ENCODE assay signal across 11 cellular contexts in the genomic region with DNA sequence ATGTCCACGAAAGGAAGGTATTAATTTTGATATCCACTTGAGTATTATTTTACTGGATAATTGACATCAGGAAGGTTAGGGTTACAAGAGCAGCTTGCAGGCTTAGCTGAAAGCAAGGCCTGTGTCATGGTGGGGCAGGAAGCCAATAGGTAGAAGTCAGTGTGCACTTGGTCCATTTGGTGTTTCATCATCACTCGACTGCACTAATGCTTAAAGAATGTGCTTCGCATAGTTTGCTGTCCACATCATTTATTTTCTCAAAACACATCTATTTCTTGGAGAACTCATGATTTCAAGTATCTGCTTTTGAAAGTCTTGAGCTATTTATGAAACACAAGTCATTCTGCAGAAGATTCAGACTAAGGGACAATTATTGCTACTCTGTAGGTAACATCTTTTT. TPM values are rescaled to one million over a fixed set of nuclear protein-coding genes. Genes with fewer than 3 reads are reported as not detected.
A peak's percentile ranks its signal among the peaks of the same experiment; 100 is the strongest.
DNase-seq lines count a peak whose midpoint lies in the region; ATAC-seq and TF ChIP-seq lines count a peak whose summit lies in the region.
"Had no signal": no experiment of that assay in that cellular context is flagged by ENCODE, and none has a peak within 500 bp of the region (broad histone marks: within the 10 kb centered on the region; RNA-seq: fewer than 3 reads in every experiment).

No MANE protein-coding gene starts in this region.

- H3K36me3 Mint-ChIP-seq in T-helper 17 cell (ENCODE audit: low read depth) = no peaks in the 10 kb centered on the region

- H3K4me3 ChIP-seq in RWPE2 (ENCODE audit: severe bottlenecking) (no peak overlapping the region), fibroblast of the aortic adventitia (ENCODE audit: low read depth, low read length) (no peak overlapping the region)

- peak overlapping the region; percentile 99 for H3K27ac ChIP-seq in RWPE2 (ENCODE audit: poor library complexity, severe bottlenecking)

- H3K27me3 Mint-ChIP-seq in T-helper 17 cell = no peaks in the 10 kb centered on the region
- H3K27me3 Mint-ChIP-seq: naive B cell had no signal

- TF ChIP-seq CTCF in RWPE2 (IDR thresholded peaks at IDR 0.05; ENCODE audit: poor library complexity, severe bottlenecking) (no peak), fibroblast of the aortic adventitia (IDR thresholded peaks at IDR 0.05; ENCODE audit: insufficient read depth, low read length) (no peak)

- no peaks in the 10 kb centered on the region for H3K27me3 ChIP-seq in RWPE2 (ENCODE audit: insufficient read depth, poor library complexity, severe bottlenecking)

- H3K27ac Mint-ChIP-seq in T-helper 17 cell = no peak overlapping the region

- no peaks in the 10 kb centered on the region for H3K4me1 Mint-ChIP-seq in T-helper 17 cell

- H3K36me3 ChIP-seq in RWPE2 (ENCODE audit: low read depth) = no peaks in the 10 kb centered on the region

- peaks cover 22% of the 10 kb centered on the region for H3K4me1 ChIP-seq in RWPE2 (ENCODE audit: insufficient read depth, poor library complexity, severe bottlenecking)

- peak; percentile 98 for DNase-seq in EH (ENCODE audit: low read depth)
- DNase-seq in RWPE2 (ENCODE audit: low spot score) = peak; percentile 88
- DNase-seq in fibroblast of the aortic adventitia (ENCODE audit: low read depth) = peak; percentile 99
- peak; percentile 85 for DNase-seq in posterior vena cava (ENCODE audit: low spot score)
- no peak for DNase-seq in NCI-H345 (lab: John Stamatoyannopoulos, UW)
- no peak for DNase-seq in T-helper 17 cell
- DNase-seq: naive B cell; stimulated activated naive B cell treated with anti-CD40 and anti-IgM and Interleukin-4, amounts not matched to agents 10 μg/mL and 1 μg/mL and 100 μg/mL, for 72 hours; T-helper 9 cell had no signal

- ATAC-seq in RWPE2 (ENCODE audit: low read depth) (peak; percentile 96), T-helper 17 cell (no peak), HG03025 (IDR thresholded peaks at IDR 0.05; ENCODE audit: low FRiP score, unreplicated experiment) (no peak), HG03521 (IDR thresholded peaks at IDR 0.05; ENCODE audit: unreplicated experiment) (no peak)
- ATAC-seq: stimulated activated naive B cell treated with anti-CD40 and anti-IgM and Interleukin-4, amounts not matched to agents 10 μg/mL and 1 μg/mL and 100 μg/mL, for 72 hours had no signal

- intact Hi-C loops in posterior vena cava (cut with DNase I) = no loop called here

- no peak overlapping the region for H3K4me3 Mint-ChIP-seq in T-helper 17 cell
- H3K4me3 Mint-ChIP-seq: naive B cell; stimulated activated naive B cell treated with anti-CD40 and anti-IgM and Interleukin-4, amounts not matched to agents 10 μg/mL and 1 μg/mL and 100 μg/mL, for 72 hours had no signal

- H3K9me3 ChIP-seq in RWPE2 (ENCODE audit: severe bottlenecking) (no peaks in the 10 kb centered on the region), T-helper 17 cell (ENCODE audit: control insufficient read depth, low read length, poor library complexity, severe bottlenecking) (no peaks in the 10 kb centered on the region)

RNA-seq across cellular contexts. Expression of a gene that starts 59.6 kb away (rescaled TPM):
- total RNA-seq in fibroblast of the aortic adventitia (ENCODE audit: low replicate concordance) (1.5 and 6.1 TPM in 2 replicates), posterior vena cava (1 to 10 TPM; 5.2 to 6.0 TPM), T-helper 17 cell (not detected)

Comparison
In these comparisons a context has a peak if more than half of its experiments do, and no peak if none do; other contexts are left out.
1. DNase-seq: peak in EH (single experiment), RWPE2 (single experiment), fibroblast of the aortic adventitia (single experiment) and posterior vena cava (single experiment); none in NCI-H345 (single experiment) and T-helper 17 cell (0 of 3).